Comparison of ENCODE assay signal across 8 cellular contexts in genomic region chr17:7405413-7405881, GRCh38. TPM values are rescaled to one million over a fixed set of nuclear protein-coding genes. Genes with fewer than 3 reads are reported as not detected.
DNase-seq lines count a peak whose midpoint lies in the region; TF ChIP-seq lines count a peak whose summit lies in the region.

No MANE protein-coding gene starts in this region.

- H3K27me3 Mint-ChIP-seq in endodermal cell (ENCODE audit: insufficient read depth): peaks cover 16% of the 10 kb centered on the region

- H3K4me1 ChIP-seq in BLaER1 (peaks cover 30% of the 10 kb centered on the region), OCI-LY1 (ENCODE audit: insufficient read depth, low read length, severe bottlenecking) (peaks cover 15% of the 10 kb centered on the region), endodermal cell (ENCODE audit: control insufficient read depth, insufficient read depth, low read length) (no peaks in the 10 kb centered on the region)

- H3K9me3 ChIP-seq in BLaER1: no peaks in the 10 kb centered on the region
- H3K9me3 ChIP-seq in OCI-LY1 (ENCODE audit: low read length): no peaks in the 10 kb centered on the region
- H3K9me3 ChIP-seq in endodermal cell (ENCODE audit: control insufficient read depth, low read length): no peaks in the 10 kb centered on the region

- WGBS in endodermal cell (ENCODE audit: insufficient coverage in 1 of 2, insufficient read length in 1 of 2), 2 experiments: 1 to 2% methylated on average over 11 to 30 of the region's 31 CpGs

- 0 out of 2 replicates have a peak, but pooled peaks cover 3% of the 10 kb centered on the region for H3F3A ChIP-seq in OCI-LY1 (ENCODE audit: insufficient read depth, low read length)

- H3K9ac ChIP-seq in BLaER1 (peak overlapping the region; percentile 86), OCI-LY1 (ENCODE audit: low read length) (no peak overlapping the region; the same call in 1 of the 2 replicates), endodermal cell (ENCODE audit: extremely low read depth, low read length, poor library complexity, severe bottlenecking) (peak overlapping the region; percentile 70)

- no peaks in the 10 kb centered on the region for H3K79me2 ChIP-seq in OCI-LY1 (ENCODE audit: insufficient read depth, low read length)

- peak overlapping the region; percentile 98 for H3K4me2 ChIP-seq in BLaER1
- H3K4me2 ChIP-seq in OCI-LY1 (ENCODE audit: low read length): no peak overlapping the region

- H3K4me3 Mint-ChIP-seq in endodermal cell: peak overlapping the region; percentile 77

- no peak overlapping the region for H2AFZ ChIP-seq in OCI-LY1 (ENCODE audit: low read length)

- no peaks in the 10 kb centered on the region for H3K9me2 ChIP-seq in OCI-LY1 (ENCODE audit: low read depth, low read length)

- no peak overlapping the region for H3K27ac Mint-ChIP-seq in endodermal cell

- peak overlapping the region; percentile 79 for H3K4me3 ChIP-seq in BLaER1
- peak overlapping the region; percentile 77 for H3K4me3 ChIP-seq in OCI-LY1 (ENCODE audit: low read depth, low read length, poor library complexity, severe bottlenecking)
- peak overlapping the region; percentile 91 for H3K4me3 ChIP-seq in endodermal cell (ENCODE audit: low read length)

- peak overlapping the region; percentile 75 for H3K27ac ChIP-seq in BLaER1
- no peak overlapping the region for H3K27ac ChIP-seq in OCI-LY1 (ENCODE audit: low read depth, low read length, poor library complexity, severe bottlenecking)
- no peak overlapping the region for H3K27ac ChIP-seq in endodermal cell (ENCODE audit: low read depth, low read length)

- no peaks in the 10 kb centered on the region for H3K9me3 Mint-ChIP-seq in endodermal cell

- H3K36me3 ChIP-seq in BLaER1: peaks cover 23% of the 10 kb centered on the region
- H3K36me3 ChIP-seq in OCI-LY1 (ENCODE audit: insufficient read depth, low read length): no peaks in the 10 kb centered on the region
- peaks cover 24% of the 10 kb centered on the region for H3K36me3 ChIP-seq in endodermal cell (ENCODE audit: control insufficient read depth, insufficient read depth, low read length)

- H4K20me1 ChIP-seq in BLaER1: peaks cover 8% of the 10 kb centered on the region; the same call in 1 of the 2 replicates
- no peaks in the 10 kb centered on the region for H4K20me1 ChIP-seq in OCI-LY1 (ENCODE audit: insufficient read depth, low read length)

- H3K27me3 ChIP-seq in BLaER1 (no peaks in the 10 kb centered on the region), OCI-LY1 (ENCODE audit: insufficient read depth, low read length) (peaks cover 9% of the 10 kb centered on the region), endodermal cell (ENCODE audit: control insufficient read depth, insufficient read depth, low read length, poor library complexity, severe bottlenecking) (no peaks in the 10 kb centered on the region)

- peak; percentile 84 for DNase-seq in endodermal cell
- peak; percentile 37 for DNase-seq in occipital lobe (lab: John Stamatoyannopoulos, UW)
- no peak for DNase-seq in HuH-7.5 (ENCODE audit: low spot score)
- no peak for DNase-seq in activated CD8-positive, alpha-beta memory T cell treated with anti-CD3 and anti-CD28 coated beads, Interleukin-2, amount 50 U/mL, for 4 hours
- DNase-seq in OCI-M1 (lab: John Stamatoyannopoulos, UW): no peak
- no peak for DNase-seq in SW480 (ENCODE audit: low spot score)

- TF ChIP-seq CTCF in OCI-LY1 (IDR thresholded peaks at IDR 0.05; ENCODE audit: low read length): no peak
- TF ChIP-seq CTCF in endodermal cell (conservative IDR thresholded peaks at IDR 0.05): no peak

- H3K4me1 Mint-ChIP-seq in endodermal cell: peaks cover 20% of the 10 kb centered on the region

- peaks cover 25% of the 10 kb centered on the region for H3K36me3 Mint-ChIP-seq in endodermal cell (ENCODE audit: low read depth)

RNA-seq across cellular contexts. Expression of gene TMEM256, which starts 1.6 kb away (rescaled TPM):
- total RNA-seq in endodermal cell (100 to 1,000 TPM; 133 to 175 TPM), occipital lobe (55.2 TPM)
- 160 TPM for polyA plus RNA-seq in endodermal cell (2013, experiment 1 of 2)
- 148 TPM for polyA plus RNA-seq in endodermal cell (2013, experiment 2 of 2)

RNA-seq across cellular contexts. Expression of gene NLGN2, which starts 2.2 kb away (rescaled TPM):
- 100 to 1,000 TPM in 1 of 2 donors, 10 to 100 TPM in 1; 78.5 to 121 TPM for total RNA-seq in endodermal cell
- 91.3 TPM for polyA plus RNA-seq in endodermal cell (2013, experiment 1 of 2)
- 83.0 TPM for polyA plus RNA-seq in endodermal cell (2013, experiment 2 of 2)
- total RNA-seq in occipital lobe: 9.2 TPM

RNA-seq across cellular contexts. Expression of gene PLSCR3, which starts 11.1 kb away (rescaled TPM):
- total RNA-seq in endodermal cell: 10 to 100 TPM; 21.0 to 26.2 TPM
- 31.9 TPM for polyA plus RNA-seq in endodermal cell (2013, experiment 1 of 2)
- polyA plus RNA-seq in endodermal cell (2013, experiment 2 of 2): 39.9 TPM
- 10.0 TPM for total RNA-seq in occipital lobe

RNA-seq across cellular contexts. Expression of gene SPEM1, which starts 14.7 kb away (rescaled TPM):
- total RNA-seq in endodermal cell: under 1 TPM; 0.46 to 0.49 TPM
- polyA plus RNA-seq in endodermal cell (2013, experiment 1 of 2): not detected
- polyA plus RNA-seq in endodermal cell (2013, experiment 2 of 2): not detected
- not detected for total RNA-seq in occipital lobe

RNA-seq across cellular contexts. Expression of gene SPEM2, which starts 20.0 kb away (rescaled TPM):
- not detected for total RNA-seq in endodermal cell
- polyA plus RNA-seq in endodermal cell (2013, experiment 1 of 2): not detected
- not detected for polyA plus RNA-seq in endodermal cell (2013, experiment 2 of 2)
- total RNA-seq in occipital lobe: not detected

Comparison
In these comparisons a context has a peak if more than half of its experiments do, and no peak if none do; other contexts are left out.
1. DNase-seq: peak in endodermal cell (single experiment) and occipital lobe (single experiment); none in HuH-7.5 (single experiment), activated CD8-positive, alpha-beta memory T cell treated with anti-CD3 and anti-CD28 coated beads, Interleukin-2, amount 50 U/mL, for 4 hours (single experiment), OCI-M1 (single experiment) and SW480 (single experiment).
2. Peak in every context shown above with its lines, with median percentiles within 50 percentile points of each other: H3K4me3 ChIP-seq.